In the genomic region with DNA sequence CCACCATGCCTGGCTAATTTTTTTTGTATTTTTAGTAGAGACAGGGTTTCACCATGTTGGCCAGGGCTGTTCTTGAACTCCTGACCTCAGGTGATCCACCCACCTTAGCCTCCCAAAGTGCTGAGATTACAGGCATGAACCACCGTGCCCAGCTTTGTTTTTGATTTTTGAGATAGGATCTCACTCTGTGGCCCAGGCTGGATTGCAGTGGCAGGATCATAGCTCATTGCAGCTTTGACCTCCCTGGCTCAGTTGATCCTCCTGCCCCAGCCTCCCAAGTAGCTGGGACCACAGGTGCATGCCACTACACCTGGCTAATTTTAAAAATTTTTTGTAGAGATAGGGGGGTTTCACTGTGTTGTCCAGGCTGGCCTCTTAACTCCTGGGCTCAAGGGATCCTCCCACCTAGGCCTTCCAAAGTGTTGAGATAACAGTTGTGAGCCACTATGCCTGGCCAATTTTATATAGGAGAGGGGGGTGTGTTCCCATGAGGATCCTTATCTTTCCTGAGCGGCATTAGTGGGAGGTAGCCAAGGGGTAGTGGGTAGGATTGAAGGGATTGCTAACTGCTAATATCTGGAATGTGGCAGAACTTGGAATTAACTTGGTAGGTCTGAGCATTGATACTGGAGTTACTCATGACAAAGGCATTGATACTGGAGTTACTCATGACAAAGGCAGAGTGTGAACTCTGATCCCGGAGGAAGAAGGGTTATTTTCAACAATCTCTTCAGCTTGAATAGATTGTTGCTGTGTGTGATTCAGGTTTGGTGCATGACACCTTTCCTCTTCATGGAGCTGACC, we compare ENCODE assay signal across 8 cellular contexts. TPM values are rescaled to one million over a fixed set of nuclear protein-coding genes. Genes with fewer than 3 reads are reported as not detected.
A peak's percentile ranks its signal among the peaks of the same experiment; 100 is the strongest.
DNase-seq lines count a peak whose midpoint lies in the region; ATAC-seq and TF ChIP-seq lines count a peak whose summit lies in the region.

No MANE protein-coding gene starts in this region.

- no peaks in the 10 kb centered on the region for H3K27me3 Mint-ChIP-seq in T-cell

- CTCF ChIA-PET in T-cell (lab: Charles Lee): interaction anchor here in 1 of 2 donors (0.5 to 1.7 kb wide), 3 partner anchors 19 to 352 kb away, joined by 3 to 8 read pairs (median 3); partner anchors contain the start of gene PPRC1

- H3K4me1 Mint-ChIP-seq in T-cell: peaks cover 40 to 45% (median 42%) of the 10 kb centered on the region in 3 donors

- H3K4me1 ChIP-seq in HAP-1 (peaks cover 14% of the 10 kb centered on the region), ovary (ENCODE audit: insufficient read depth) (peaks cover 6% of the 10 kb centered on the region)

- in situ Hi-C loops in HAP-1 (cut with MboI; ENCODE audit: low sequenced_read_pairs): no loop called here

- intact Hi-C loops in ovary (cut with DNase I): loop anchor here in 1 of 4 donors (10.0 kb wide), 1 partner anchor 84 kb away; no protein-coding TSS in a partner anchor

- H3K9me3 ChIP-seq in HAP-1 (no peaks in the 10 kb centered on the region), ovary (no peaks in the 10 kb centered on the region)

- TF ChIP-seq EP300 in ovary (IDR thresholded peaks at IDR 0.05): no peak

- peaks cover 21% of the 10 kb centered on the region for H3K36me3 Mint-ChIP-seq in T-cell

- peak in 1 of 2 experiments; percentile 32 for DNase-seq in HAP-1 (ENCODE audit: low spot score in 2 of 2)
- no peak for DNase-seq in T-cell
- DNase-seq in fibroblast of pulmonary artery (ENCODE audit: low read depth): peak; percentile 60
- peak; percentile 20 for DNase-seq in skeletal muscle cell (ENCODE audit: low read depth)
- no peak for DNase-seq in COLO829 (ENCODE audit: low spot score)
- no peak for DNase-seq in ovary

- TF ChIP-seq POLR2A in ovary (IDR thresholded peaks at IDR 0.05): no peak

- no peaks in the 10 kb centered on the region for H3K9me3 Mint-ChIP-seq in T-cell

- H3K4me3 Mint-ChIP-seq in T-cell: peak overlapping the region; percentile 89 to 96 (median 94)

- TF ChIP-seq CTCF in fibroblast of pulmonary artery (IDR thresholded peaks at IDR 0.05; ENCODE audit: low read length, missing control alignments): no peak
- no peak for TF ChIP-seq CTCF in ovary (IDR thresholded peaks at IDR 0.05)

- ATAC-seq in T-cell (replicated peaks in 1 of 4) (no peak), HG03521 (IDR thresholded peaks at IDR 0.05; ENCODE audit: unreplicated experiment) (no peak), GM18867 (IDR thresholded peaks at IDR 0.05; ENCODE audit: unreplicated experiment) (no peak)

- H3K27ac Mint-ChIP-seq in T-cell: peak overlapping the region; percentile 89 to 93

- H3K27ac ChIP-seq in ovary: peak overlapping the region in 1 of 2 donors; percentile 81

- 42 to 56% (median 55%) methylated on average over 3 of the region's 3 CpGs for WGBS in ovary, 3 donors

- H3K36me3 ChIP-seq in HAP-1 (replicated peaks) (peaks cover 75% of the 10 kb centered on the region), ovary (no peaks in the 10 kb centered on the region)

- no peaks in the 10 kb centered on the region for H3K27me3 ChIP-seq in HAP-1 (ENCODE audit: low read depth)
- no peaks in the 10 kb centered on the region for H3K27me3 ChIP-seq in ovary

- H3K4me3 ChIP-seq in HAP-1: peak overlapping the region; percentile 97
- H3K4me3 ChIP-seq in fibroblast of pulmonary artery (replicated peaks; ENCODE audit: low read depth, low read length): peak overlapping the region; percentile 99
- peak overlapping the region; percentile 28 for H3K4me3 ChIP-seq in skeletal muscle cell (ENCODE audit: low read depth, low read length)
- no peak overlapping the region for H3K4me3 ChIP-seq in ovary

- POLR2A ChIA-PET in T-cell (lab: Charles Lee): interaction anchor here (0.6 to 1.1 kb wide), 2 partner anchors 16 to 468 kb away, joined by 4 to 8 read pairs; no protein-coding TSS in a partner anchor

RNA-seq across cellular contexts. Expression of gene NOLC1, which starts 1.0 kb away (rescaled TPM):
- total RNA-seq in T-cell (10 to 100 TPM; 40.7 to 69.8 (median 62.4) TPM), ovary (10 to 100 TPM; 32.7 to 68.1 (median 50.2) TPM)
- 10 to 100 TPM; 32.0 to 88.8 TPM for polyA plus RNA-seq in ovary

RNA-seq across cellular contexts. Expression of gene PPRC1, which starts 18.3 kb away (rescaled TPM):
- total RNA-seq in T-cell (10 to 100 TPM; 33.5 to 55.1 (median 51.4) TPM), ovary (10 to 100 TPM; 11.8 to 68.7 (median 44.5) TPM)
- polyA plus RNA-seq in ovary: 10 to 100 TPM; 17.4 to 18.1 TPM

RNA-seq across cellular contexts. Expression of gene LDB1, which starts 31.0 kb away (rescaled TPM):
- total RNA-seq in T-cell (100 to 1,000 TPM; 120 to 147 (median 126) TPM), ovary (100 to 1,000 TPM in 4 of 7 donors, 10 to 100 TPM in 3; 59.0 to 141 (median 113) TPM)
- 10 to 100 TPM; 72.0 to 93.2 TPM for polyA plus RNA-seq in ovary

Comparison
In these comparisons a context has a peak if more than half of its experiments do, and no peak if none do; other contexts are left out.
1. DNase-seq: peak in fibroblast of pulmonary artery (single experiment) and skeletal muscle cell (single experiment); none in T-cell (0 of 34), COLO829 (single experiment) and ovary (0 of 5).